Comparison of ENCODE assay signal across 1 cellular context in the genomic region with DNA sequence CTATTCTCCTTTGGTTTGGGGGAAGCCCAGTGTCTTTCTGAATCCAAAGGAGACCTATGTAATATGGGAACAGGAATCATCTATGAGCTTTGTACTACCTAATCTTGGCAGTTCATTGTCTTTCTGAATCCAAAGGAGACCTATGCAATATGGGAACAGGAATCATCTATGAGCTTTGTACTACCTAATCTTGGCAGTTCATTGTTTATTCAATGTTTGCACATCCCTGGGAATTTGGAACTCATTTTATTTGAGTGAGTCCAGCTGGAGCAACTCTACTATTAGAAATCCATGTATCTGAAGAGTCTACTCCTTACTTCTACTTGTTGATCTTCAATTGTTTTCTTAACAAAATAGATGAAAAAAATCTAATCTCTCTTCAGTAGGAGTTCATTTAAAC.
TF ChIP-seq lines count a peak whose summit lies in the region.

No MANE protein-coding gene starts in this region.

TF ChIP-seq in WTC11, 78 proteins besides CTCF, POLR2A, EP300 and RAD21 (continued from another document):
- TF ChIP-seq PRDM15 (CRISPR knock-in tag; IDR thresholded peaks at IDR 0.05), result no peak
- no peak for TF ChIP-seq NFATC4 (CRISPR knock-in tag; IDR thresholded peaks at IDR 0.05)
- TF ChIP-seq ESRRA (CRISPR knock-in tag; IDR thresholded peaks at IDR 0.05; ENCODE audit: borderline replicate concordance), result no peak
- TF ChIP-seq ZBTB21 (CRISPR knock-in tag; IDR thresholded peaks at IDR 0.05; ENCODE audit: borderline replicate concordance), result no peak
- TF ChIP-seq, protein P1, sequence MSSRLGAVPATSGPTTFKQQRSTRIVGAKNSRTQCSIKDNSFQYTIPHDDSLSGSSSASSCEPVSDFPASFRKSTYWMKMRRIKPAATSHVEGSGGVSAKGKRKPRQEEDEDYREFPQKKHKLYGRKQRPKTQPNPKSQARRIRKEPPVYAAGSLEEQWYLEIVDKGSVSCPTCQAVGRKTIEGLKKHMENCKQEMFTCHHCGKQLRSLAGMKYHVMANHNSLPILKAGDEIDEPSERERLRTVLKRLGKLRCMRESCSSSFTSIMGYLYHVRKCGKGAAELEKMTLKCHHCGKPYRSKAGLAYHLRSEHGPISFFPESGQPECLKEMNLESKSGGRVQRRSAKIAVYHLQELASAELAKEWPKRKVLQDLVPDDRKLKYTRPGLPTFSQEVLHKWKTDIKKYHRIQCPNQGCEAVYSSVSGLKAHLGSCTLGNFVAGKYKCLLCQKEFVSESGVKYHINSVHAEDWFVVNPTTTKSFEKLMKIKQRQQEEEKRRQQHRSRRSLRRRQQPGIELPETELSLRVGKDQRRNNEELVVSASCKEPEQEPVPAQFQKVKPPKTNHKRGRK (CRISPR knock-in tag; IDR thresholded peaks at IDR 0.05; ENCODE audit: borderline replicate concordance), result no peak
- TF ChIP-seq ZNF532 (CRISPR knock-in tag; IDR thresholded peaks at IDR 0.05; ENCODE audit: borderline replicate concordance), result no peak
- TF ChIP-seq GABPB1 (CRISPR knock-in tag; IDR thresholded peaks at IDR 0.05), result no peak
- TF ChIP-seq FOXJ3 (CRISPR knock-in tag; IDR thresholded peaks at IDR 0.05; ENCODE audit: borderline replicate concordance), result no peak
- TF ChIP-seq CDX4 (CRISPR knock-in tag; IDR thresholded peaks at IDR 0.05; ENCODE audit: borderline replicate concordance), result no peak
